19 cellular contexts compared by ENCODE assay signal in the genomic region with DNA sequence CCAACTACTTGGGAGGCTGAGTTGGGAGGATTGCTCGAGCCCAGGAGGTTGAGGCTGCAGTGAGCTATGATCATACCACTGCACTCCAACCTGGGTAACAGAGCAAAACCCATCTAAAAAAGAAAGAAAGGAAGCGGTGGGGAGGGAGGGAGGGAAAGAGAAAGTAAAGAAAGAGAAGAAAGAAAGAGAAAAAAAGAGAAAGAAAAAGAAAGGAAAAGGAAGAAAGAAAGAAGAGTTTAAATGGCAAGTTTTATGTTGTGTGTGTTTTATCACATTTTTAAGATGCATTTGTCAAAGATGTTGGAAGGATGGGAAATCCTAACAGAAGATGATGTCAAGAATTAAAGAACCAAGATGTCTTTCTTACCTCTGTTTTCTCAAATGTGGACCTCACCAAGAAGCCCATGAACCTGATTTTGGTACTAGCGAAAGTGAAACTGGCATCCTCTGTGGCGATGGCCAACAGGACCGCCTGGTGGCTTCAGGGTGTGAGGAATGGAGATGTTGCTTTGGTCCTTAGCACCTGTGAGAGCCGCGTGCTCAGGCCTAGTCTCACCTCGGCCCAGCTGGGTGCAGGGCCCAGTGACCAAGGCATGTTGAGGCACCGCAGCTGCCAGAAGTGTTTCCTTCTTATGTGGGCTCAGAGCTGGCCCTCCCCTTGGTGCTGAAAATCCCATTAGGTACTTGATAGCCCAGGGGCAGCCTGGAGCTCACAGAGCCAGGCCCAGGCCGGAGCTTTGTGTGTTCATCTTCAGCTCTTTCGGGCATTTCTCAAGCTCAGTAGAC. TPM values are rescaled to one million over a fixed set of nuclear protein-coding genes. Genes with fewer than 3 reads are reported as not detected.
A peak's percentile ranks its signal among the peaks of the same experiment; 100 is the strongest.
DNase-seq lines count a peak whose midpoint lies in the region; ATAC-seq, FAIRE-seq and TF ChIP-seq lines count a peak whose summit lies in the region.
"Had no signal": no experiment of that assay in that cellular context is flagged by ENCODE, and none has a peak within 500 bp of the region (broad histone marks: within the 10 kb centered on the region; RNA-seq: fewer than 3 reads in every experiment).

No MANE protein-coding gene starts in this region.

- no TSS peak for BruUV-seq in GM12878 (replicated peaks; lab: Mats Ljungman, UMichigan)

- ATAC-seq in GM12878 (no peak; the same call in 2 of the 3 replicates), HG02798 (IDR thresholded peaks at IDR 0.05; ENCODE audit: poor library complexity, unreplicated experiment) (no peak)
- ATAC-seq: CD8-positive, alpha-beta T cell; HCT116; PC-3 had no signal

- no peaks in the 10 kb centered on the region for H4K20me1 ChIP-seq in GM12878 (ENCODE audit: control insufficient read depth, insufficient read depth)

- H3K36me3 ChIP-seq in HEK293 (ENCODE audit: control insufficient read depth in 2 of 2, insufficient read depth in 1 of 2, low read length in 2 of 2) (no peaks in the 10 kb centered on the region), GM12878 (ENCODE audit: control insufficient read depth in 2 of 2, insufficient read depth in 2 of 2, low read length in 1 of 2) (no peaks in the 10 kb centered on the region)

- no peak overlapping the region for H3K27ac Mint-ChIP-seq in nephron progenitor cell
- H3K27ac Mint-ChIP-seq: CD8-positive, alpha-beta T cell had no signal

- no peak overlapping the region for H3K4me2 ChIP-seq in GM12878 (ENCODE audit: control insufficient read depth, insufficient read depth)

- in situ Hi-C loops in GM12878 (cut with MboI) = no loop called here

- peaks cover 2% of the 10 kb centered on the region for H3K36me3 Mint-ChIP-seq in nephron progenitor cell (ENCODE audit: low read depth)
- H3K36me3 Mint-ChIP-seq: CD8-positive, alpha-beta T cell; IgD-negative memory B cell had no signal

- no peak overlapping the region for H2AFZ ChIP-seq in GM12878 (ENCODE audit: control insufficient read depth, low read depth, low read length)

- SMC1A ChIA-PET in GM12878 (lab: Charles Lee; ENCODE audit: uncharacterized antibody, unreplicated experiment) = no interaction called here

- CTCF ChIA-PET in HEK293 (lab: Yijun Ruan, JAX) (no interaction called here), GM12878 (lab: Yijun Ruan, JAX) (no interaction called here)

- POLR2A ChIA-PET in HEK293 (lab: Yijun Ruan, JAX) = no interaction called here
- POLR2A ChIA-PET in GM12878 (lab: Charles Lee) = no interaction called here

- TF ChIP-seq RAD21 in GM12878 (IDR thresholded peaks at IDR 0.05; ENCODE audit: insufficient read depth, low read depth, low read length) = no peak

- peaks cover 5% of the 10 kb centered on the region for H3K9me3 Mint-ChIP-seq in nephron progenitor cell
- H3K9me3 Mint-ChIP-seq: CD8-positive, alpha-beta T cell; IgD-negative memory B cell had no signal

- H3K9me3 ChIP-seq in HEK293 (ENCODE audit: control insufficient read depth, insufficient read depth, low read depth, low read length) (no peaks in the 10 kb centered on the region), GM12878 (replicated peaks; ENCODE audit: control insufficient read depth, insufficient read depth, low read length) (no peaks in the 10 kb centered on the region)

- no peaks in the 10 kb centered on the region for H3K27me3 ChIP-seq in GM12878 (replicated peaks in 1 of 2; ENCODE audit: control insufficient read depth in 2 of 2, insufficient read depth in 2 of 2, low read length in 1 of 2)

- H3K4me3 ChIP-seq in HEK293 (ENCODE audit: low read depth, low read length) = no peak overlapping the region
- no peak overlapping the region for H3K4me3 ChIP-seq in GM12878
- H3K4me3 ChIP-seq: SK-N-MC had no signal

- intact Hi-C loops in GM12878 (cut with micrococcal nuclease; ENCODE audit: unreplicated experiment) = no loop called here

- WGBS in GM12878 (ENCODE audit: insufficient coverage, insufficient replicate concordance, low lambda C conversion rate, missing lambda C conversion rate) = 65% methylated on average over 10 of the region's 11 CpGs

- DNase-seq in EH (ENCODE audit: low read depth) (peak; percentile 9), GM12878 (ENCODE audit: low read depth, low spot score) (no peak), nephron progenitor cell (peak; percentile 15), NCI-H1105 (lab: John Stamatoyannopoulos, UW) (no peak), substantia nigra (lab: John Stamatoyannopoulos, UW) (no peak)
- DNase-seq: CD8-positive, alpha-beta T cell; NCI-H1048; NCI-H2227 treated with DMSO at 0.1 percent for 48 hours; NCI-H526; PC-3 had no signal

- RAD21 ChIA-PET in GM12878 (lab: Charles Lee; ENCODE audit: unreplicated experiment) = no interaction called here

- no peak for FAIRE-seq in GM12878 (lab: Jason Lieb, UNC)

- H3K4me1 ChIP-seq in HEK293 (ENCODE audit: control insufficient read depth, insufficient read depth, low read length) (no peaks in the 10 kb centered on the region), GM12878 (ENCODE audit: control insufficient read depth, insufficient read depth, low read length) (no peaks in the 10 kb centered on the region)

- H3K27me3 Mint-ChIP-seq in nephron progenitor cell (ENCODE audit: low read depth, poor library complexity) = no peaks in the 10 kb centered on the region

- no peaks in the 10 kb centered on the region for H3K4me1 Mint-ChIP-seq in nephron progenitor cell

- no peaks in the 10 kb centered on the region for H3K79me2 ChIP-seq in GM12878 (ENCODE audit: control insufficient read depth, insufficient read depth, low read length)

- TF ChIP-seq CTCF in HEK293 (tag by site-specific recombination; IDR thresholded peaks at IDR 0.05) (no peak), GM12878 (IDR thresholded peaks at IDR 0.05 in 2 of 3, conservative IDR thresholded peaks at IDR 0.05 in 1 of 3; ENCODE audit: control insufficient read depth in 2 of 3, extremely low read depth in 1 of 3, insufficient read depth in 1 of 3, low read depth in 3 of 3, low read length in 3 of 3) (no peak), nephron progenitor cell (IDR thresholded peaks at IDR 0.05) (no peak)

- TF ChIP-seq EP300 in GM12878 (IDR thresholded peaks at IDR 0.05; ENCODE audit: borderline replicate concordance in 1 of 2, control insufficient read depth in 1 of 2, low read depth in 2 of 2, low read length in 2 of 2) = no peak

- H3K27ac ChIP-seq in HEK293 (ENCODE audit: extremely low read depth, low read depth, low read length) = no peak overlapping the region
- no peak overlapping the region for H3K27ac ChIP-seq in GM12878 (ENCODE audit: control insufficient read depth, insufficient read depth)
- H3K27ac ChIP-seq in substantia nigra (ENCODE audit: low read depth, low read length, poor library complexity, severe bottlenecking) = no peak overlapping the region
- H3K27ac ChIP-seq: SK-N-MC had no signal

- TF ChIP-seq POLR2A in GM12878 (IDR thresholded peaks at IDR 0.05; ENCODE audit: low read depth, low read length) = no peak

- no peak overlapping the region for H3K4me3 Mint-ChIP-seq in nephron progenitor cell
- H3K4me3 Mint-ChIP-seq: CD8-positive, alpha-beta T cell; IgD-negative memory B cell had no signal

- no peak overlapping the region for H3K9ac ChIP-seq in GM12878 (ENCODE audit: control insufficient read depth, insufficient read depth, low read length)

TF ChIP-seq in GM12878, 131 proteins besides CTCF, POLR2A, EP300 and RAD21:
- TF ChIP-seq, protein P1, sequence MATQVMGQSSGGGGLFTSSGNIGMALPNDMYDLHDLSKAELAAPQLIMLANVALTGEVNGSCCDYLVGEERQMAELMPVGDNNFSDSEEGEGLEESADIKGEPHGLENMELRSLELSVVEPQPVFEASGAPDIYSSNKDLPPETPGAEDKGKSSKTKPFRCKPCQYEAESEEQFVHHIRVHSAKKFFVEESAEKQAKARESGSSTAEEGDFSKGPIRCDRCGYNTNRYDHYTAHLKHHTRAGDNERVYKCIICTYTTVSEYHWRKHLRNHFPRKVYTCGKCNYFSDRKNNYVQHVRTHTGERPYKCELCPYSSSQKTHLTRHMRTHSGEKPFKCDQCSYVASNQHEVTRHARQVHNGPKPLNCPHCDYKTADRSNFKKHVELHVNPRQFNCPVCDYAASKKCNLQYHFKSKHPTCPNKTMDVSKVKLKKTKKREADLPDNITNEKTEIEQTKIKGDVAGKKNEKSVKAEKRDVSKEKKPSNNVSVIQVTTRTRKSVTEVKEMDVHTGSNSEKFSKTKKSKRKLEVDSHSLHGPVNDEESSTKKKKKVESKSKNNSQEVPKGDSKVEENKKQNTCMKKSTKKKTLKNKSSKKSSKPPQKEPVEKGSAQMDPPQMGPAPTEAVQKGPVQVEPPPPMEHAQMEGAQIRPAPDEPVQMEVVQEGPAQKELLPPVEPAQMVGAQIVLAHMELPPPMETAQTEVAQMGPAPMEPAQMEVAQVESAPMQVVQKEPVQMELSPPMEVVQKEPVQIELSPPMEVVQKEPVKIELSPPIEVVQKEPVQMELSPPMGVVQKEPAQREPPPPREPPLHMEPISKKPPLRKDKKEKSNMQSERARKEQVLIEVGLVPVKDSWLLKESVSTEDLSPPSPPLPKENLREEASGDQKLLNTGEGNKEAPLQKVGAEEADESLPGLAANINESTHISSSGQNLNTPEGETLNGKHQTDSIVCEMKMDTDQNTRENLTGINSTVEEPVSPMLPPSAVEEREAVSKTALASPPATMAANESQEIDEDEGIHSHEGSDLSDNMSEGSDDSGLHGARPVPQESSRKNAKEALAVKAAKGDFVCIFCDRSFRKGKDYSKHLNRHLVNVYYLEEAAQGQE (IDR thresholded peaks at IDR 0.05; ENCODE audit: low read depth, low read length) = 0 out of 2 replicates have a peak, but pooled peaks have one; percentile 47
- no peak for TF ChIP-seq CHD2 (IDR thresholded peaks at IDR 0.05; ENCODE audit: borderline replicate concordance, low read depth, low read length)

RNA-seq across cellular contexts. Expression of a gene that starts 9.8 kb away (rescaled TPM):
- total RNA-seq in GM12878 (2013; cell fraction: nucleolus; rRNA removed) = not detected in 2 replicates
- total RNA-seq in GM12878 (2014; rRNA removed) (not detected in 2 replicates), GM12878 (2014; rRNA removed; fragmentation: Illumina TruSeq; extraction: Trizol) (not detected in 2 replicates), GM12878 (2021) (not detected in 2 replicates)
- not detected for polyA plus RNA-seq in GM12878 (2011; ENCODE audit: low read depth)
- polyA plus RNA-seq in GM12878 (2011; rRNA removed) (not detected in 2 replicates), GM12878 (2014; fragmentation: Illumina TruSeq; extraction: Trizol) (not detected in 2 replicates), GM12878 (2014; fragmentation: Nextera tagmentation; extraction: Ambion mirVana) (under 1 TPM in 1 of 2 experiments, not detected in 1; 0.15 TPM), GM12878 (2014; rRNA removed) (not detected in 2 replicates), GM12878 (2016; fragmentation: Nextera tagmentation; extraction: Ambion mirVana) (not detected)
- polyA plus RNA-seq in GM12878 (2011; cell fraction: cytosol; rRNA removed) = not detected in 2 replicates
- polyA plus RNA-seq in GM12878 (2011; cell fraction: nucleus; rRNA removed) = not detected in 2 replicates
- polyA plus RNA-seq in GM12878 (2012) = 0.30 TPM in 1 of 2 replicates, not detected in the other
- polyA minus RNA-seq in GM12878 (2011; rRNA and poly(A)+ RNA removed) = not detected in 2 replicates
- polyA minus RNA-seq in GM12878 (2011; cell fraction: cytosol; rRNA and poly(A)+ RNA removed) = not detected in 2 replicates
- polyA minus RNA-seq in GM12878 (2011; cell fraction: nucleus; rRNA and poly(A)+ RNA removed) = not detected in 2 replicates
- total RNA-seq: CD8-positive, alpha-beta T cell; Daoy; HT1080; PC-3 had no signal
- polyA plus RNA-seq: AG04450, BJ, IgD-negative memory B cell had no signal

Comparison
In these comparisons a context has a peak if more than half of its experiments do, and no peak if none do; other contexts are left out.
1. DNase-seq: peak in EH (single experiment) and nephron progenitor cell (single experiment); none in GM12878 (single experiment), NCI-H1105 (single experiment) and substantia nigra (0 of 49).